Comparison of ENCODE assay signal across 16 cellular contexts in genomic region chr14:38724621-38725020, GRCh38.
A peak's percentile ranks its signal among the peaks of the same experiment; 100 is the strongest.
DNase-seq lines count a peak whose midpoint lies in the region; ATAC-seq and TF ChIP-seq lines count a peak whose summit lies in the region.
"Had no signal": no experiment of that assay in that cellular context is flagged by ENCODE, and none has a peak within 500 bp of the region (broad histone marks: within the 10 kb centered on the region; RNA-seq: fewer than 3 reads in every experiment).

No MANE protein-coding gene starts in this region.

- 88% methylated on average over 3 of the region's 3 CpGs for WGBS in thyroid gland, 2 donors

- H3K27me3 ChIP-seq in thyroid gland = no peaks in the 10 kb centered on the region

- TF ChIP-seq CTCF in WTC11 (IDR thresholded peaks at IDR 0.05) (no peak), mesothelial cell of epicardium (IDR thresholded peaks at IDR 0.05; ENCODE audit: unreplicated experiment) (no peak), thyroid gland (IDR thresholded peaks at IDR 0.05) (no peak)

- CTCF ChIA-PET in WTC11 (lab: Charles Lee) = interaction anchor here (1.5 to 5.1 kb wide), 3 partner anchors 145 to 310 kb away, joined by 5 to 83 read pairs (median 6); no protein-coding TSS in a partner anchor
- CTCF ChIA-PET in HEK293T (lab: Yijun Ruan, JAX) = interaction anchor here (1.6 to 2.6 kb wide), 2 partner anchors 143 to 291 kb away, joined by 6 to 10 read pairs; no protein-coding TSS in a partner anchor

- DNase-seq in WTC11 (ENCODE audit: low spot score) (no peak), mesothelial cell of epicardium (ENCODE audit: low spot score in 2 of 2, unreplicated experiment in 2 of 2) (no peak), thyroid gland (no peak), HEK293T (ENCODE audit: extremely low spot score) (no peak)
- no peak for DNase-seq in activated CD8-positive, alpha-beta memory T cell treated with anti-CD3 and anti-CD28 coated beads, Interleukin-2, amount 50 U/mL, for 4 hours
- DNase-seq: C1 segment of cervical spinal cord; Calu3; CD4-positive, alpha-beta memory T cell; COR-L47; DMS153; DND-41; GM23248; H9; HFFc6 had no signal

- POLR2A ChIA-PET in WTC11 (lab: Charles Lee) = interaction anchor here (0.6 kb wide), 1 partner anchor 297 kb away, joined by 4 read pairs; no protein-coding TSS in a partner anchor
- POLR2A ChIA-PET in HEK293T (lab: Yijun Ruan, JAX) = no interaction called here

- H3K9me3 ChIP-seq in thyroid gland = no peaks in the 10 kb centered on the region

- H3K4me1 ChIP-seq in thyroid gland = peaks cover 0 to 10% of the 10 kb centered on the region in 2 donors

- peaks cover 5% of the 10 kb centered on the region; the same call in 1 of the 2 replicates for H3K9me3 Mint-ChIP-seq in WTC11
- no peaks in the 10 kb centered on the region for H3K9me3 Mint-ChIP-seq in mesothelial cell of epicardium
- H3K9me3 Mint-ChIP-seq: H9, HFFc6 had no signal

- no peak overlapping the region for H3K4me3 ChIP-seq in thyroid gland (replicated peaks in 1 of 3)
- H3K4me3 ChIP-seq: GM23248 had no signal

- ATAC-seq in WTC11 (no peak), GM21717 (IDR thresholded peaks at IDR 0.05; ENCODE audit: unreplicated experiment) (no peak)
- ATAC-seq: HCT116 had no signal

- H3K27ac Mint-ChIP-seq in WTC11 (no peak overlapping the region), mesothelial cell of epicardium (peak overlapping the region; percentile 67)
- H3K27ac Mint-ChIP-seq: CD4-positive, alpha-beta memory T cell; HFFc6 had no signal

- H3K36me3 ChIP-seq in thyroid gland = no peaks in the 10 kb centered on the region

- H3K36me3 Mint-ChIP-seq in WTC11 = no peaks in the 10 kb centered on the region
- H3K36me3 Mint-ChIP-seq in mesothelial cell of epicardium = no peaks in the 10 kb centered on the region
- H3K36me3 Mint-ChIP-seq: CD4-positive, alpha-beta memory T cell had no signal

- no peak for TF ChIP-seq POLR2A in thyroid gland (IDR thresholded peaks at IDR 0.05)

- intact Hi-C loops in thyroid gland (cut with DNase I) = loop anchor here (5.0 to 10.0 kb wide), 2 partner anchors 143 to 290 kb away; no protein-coding TSS in a partner anchor

- peak overlapping the region in 2 of 3 donors; percentile 40 to 75 for H3K27ac ChIP-seq in thyroid gland
- H3K27ac ChIP-seq: GM23248 had no signal

- H3K4me1 Mint-ChIP-seq in WTC11 (peaks cover 6% of the 10 kb centered on the region), mesothelial cell of epicardium (peaks cover 13% of the 10 kb centered on the region)
- H3K4me1 Mint-ChIP-seq: CD4-positive, alpha-beta memory T cell had no signal

- H3K27me3 Mint-ChIP-seq in WTC11 (ENCODE audit: low read depth) = 0 out of 2 replicates have a peak, but pooled peaks cover 3% of the 10 kb centered on the region
- no peaks in the 10 kb centered on the region for H3K27me3 Mint-ChIP-seq in mesothelial cell of epicardium (ENCODE audit: low read depth)
- H3K27me3 Mint-ChIP-seq: CD4-positive, alpha-beta memory T cell had no signal

- H3K4me3 Mint-ChIP-seq in WTC11 (no peak overlapping the region), mesothelial cell of epicardium (no peak overlapping the region)
- H3K4me3 Mint-ChIP-seq: CD4-positive, alpha-beta memory T cell; H9; HFFc6 had no signal

TF ChIP-seq in WTC11, 78 proteins besides CTCF, POLR2A, EP300 and RAD21:
- TF ChIP-seq USF1 (CRISPR knock-in tag; IDR thresholded peaks at IDR 0.05) (no peak), HMGA2 (CRISPR knock-in tag; IDR thresholded peaks at IDR 0.05) (peak; percentile 97)

TF ChIP-seq in HEK293T, 16 proteins besides CTCF, POLR2A, EP300 and RAD21:
- TF ChIP-seq SP1 (IDR thresholded peaks at IDR 0.05) (no peak), TARDBP (IDR thresholded peaks at IDR 0.05) (no peak), SUZ12 (IDR thresholded peaks at IDR 0.05) (no peak), ARNT (IDR thresholded peaks at IDR 0.05) (no peak), LEF1 (IDR thresholded peaks at IDR 0.05; ENCODE audit: borderline replicate concordance) (no peak), ELF4 (IDR thresholded peaks at IDR 0.05) (no peak), BHLHE40 (IDR thresholded peaks at IDR 0.05; ENCODE audit: borderline replicate concordance) (no peak), PKNOX1 (IDR thresholded peaks at IDR 0.05) (no peak), NFRKB (IDR thresholded peaks at IDR 0.05) (no peak), L3MBTL2 (conservative IDR thresholded peaks at IDR 0.05) (no peak), CTBP1 (IDR thresholded peaks at IDR 0.05; ENCODE audit: borderline replicate concordance) (no peak), FOXM1 (IDR thresholded peaks at IDR 0.05; ENCODE audit: borderline replicate concordance) (no peak), FOXK2 (IDR thresholded peaks at IDR 0.05) (no peak), FOXA1 (IDR thresholded peaks at IDR 0.05) (no peak), ZNF384 (IDR thresholded peaks at IDR 0.05) (no peak)
TF ChIP-seq in HEK293T: peak in this region for 0.
